ENCODE assay signal across 13 cellular contexts in the genomic region with DNA sequence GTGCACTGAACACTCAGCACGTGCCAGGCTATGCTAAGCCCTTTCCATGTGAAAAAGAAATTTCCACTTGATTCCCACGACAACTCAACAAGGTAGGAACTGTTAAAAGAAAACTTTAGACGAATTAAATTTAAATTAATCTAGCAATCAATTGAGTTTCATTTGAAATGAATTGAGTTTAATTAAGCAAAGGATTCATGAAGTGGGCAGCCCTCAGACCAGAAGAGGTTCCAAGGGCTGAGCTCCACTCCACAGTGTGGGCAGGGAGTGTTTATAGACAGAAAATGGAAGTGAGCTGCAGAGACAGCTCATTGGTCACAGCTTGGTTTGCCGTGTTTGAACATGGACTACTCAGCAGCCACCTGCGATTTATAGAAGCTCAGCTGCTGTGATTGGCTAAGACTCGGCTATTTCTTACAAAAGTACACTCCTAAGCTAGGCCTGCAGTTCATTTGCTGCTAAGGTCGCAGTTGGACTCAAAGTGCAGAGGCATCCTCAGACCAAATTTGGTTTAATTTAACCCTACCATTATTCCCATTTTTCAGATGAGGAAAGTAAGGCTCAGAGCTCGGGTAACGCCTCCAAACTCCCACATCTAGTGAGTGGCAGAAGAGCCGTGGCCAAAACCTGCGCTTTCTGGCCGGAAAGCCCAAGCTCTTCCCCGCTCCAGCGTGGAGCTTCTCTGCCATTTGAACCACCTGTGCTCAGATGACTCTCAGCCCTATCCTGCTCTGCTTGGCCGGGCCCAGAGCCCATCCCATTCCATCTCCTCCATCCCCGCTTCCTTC. TPM values are rescaled to one million over a fixed set of nuclear protein-coding genes. Genes with fewer than 3 reads are reported as not detected.
A peak's percentile ranks its signal among the peaks of the same experiment; 100 is the strongest.
DNase-seq lines count a peak whose midpoint lies in the region; ATAC-seq, FAIRE-seq and TF ChIP-seq lines count a peak whose summit lies in the region.
"Had no signal": no experiment of that assay in that cellular context is flagged by ENCODE, and none has a peak within 500 bp of the region (broad histone marks: within the 10 kb centered on the region; RNA-seq: fewer than 3 reads in every experiment).

No MANE protein-coding gene starts in this region.

- H3K9me2 ChIP-seq in Loucy (replicated peaks; ENCODE audit: low read depth, low read length) = no peaks in the 10 kb centered on the region

- dilution Hi-C loops in mammary epithelial cell (cut with HindIII; ENCODE audit: low sequenced_read_pairs) = loop anchor here (5.0 kb wide), 1 partner anchor 102 kb away; no protein-coding TSS in a partner anchor

- 90% methylated on average over 16 of the region's 16 CpGs for WGBS in A549 (ENCODE audit: missing lambda C conversion rate)
- WGBS in mammary epithelial cell (ENCODE audit: low coverage, missing lambda C conversion rate) = 96% methylated on average over 15 of the region's 16 CpGs

- H4K20me1 ChIP-seq in Loucy (ENCODE audit: insufficient read depth, low read length, poor library complexity, severe bottlenecking) (no peaks in the 10 kb centered on the region), mammary epithelial cell (ENCODE audit: insufficient read depth, low read length) (no peaks in the 10 kb centered on the region)

- TF ChIP-seq POLR2A in A549 (IDR thresholded peaks at IDR 0.05; ENCODE audit: low read length) = no peak

- peak overlapping the region; percentile 92 to 96 for H3K27ac ChIP-seq in A549
- peak overlapping the region; percentile 100 for H3K27ac ChIP-seq in mammary epithelial cell (ENCODE audit: insufficient read depth, low read depth, low read length)
- H3K27ac ChIP-seq in muscle layer of duodenum (ENCODE audit: low read length) = peak overlapping the region; percentile 95

- H3K4me1 Mint-ChIP-seq in activated CD8-positive, alpha-beta T cell treated with anti-CD3 and anti-CD28 coated beads for 36 hours (ENCODE audit: low read depth) = peaks cover 31% of the 10 kb centered on the region

- DNase-seq in A549 (ENCODE audit: low read depth in 1 of 2, low spot score in 1 of 2) = no peak
- no peak for DNase-seq in mammary epithelial cell
- DNase-seq in activated CD8-positive, alpha-beta T cell treated with anti-CD3 and anti-CD28 coated beads for 36 hours = no peak
- DNase-seq in DMS79 (lab: John Stamatoyannopoulos, UW) = no peak
- no peak for DNase-seq in hypothalamus (lab: John Stamatoyannopoulos, UW)
- no peak for DNase-seq in GOT3 (lab: John Stamatoyannopoulos, UW)
- DNase-seq: BE2C, midbrain had no signal

- H3K9ac ChIP-seq in Loucy (ENCODE audit: low read depth, low read length, poor library complexity, severe bottlenecking) (peak overlapping the region; percentile 40), mammary epithelial cell (ENCODE audit: insufficient read depth, low read length) (peak overlapping the region; percentile 66)

- H2AFZ ChIP-seq in Loucy (ENCODE audit: low read length) = peak overlapping the region; percentile 35; the same call in 1 of the 2 replicates
- H2AFZ ChIP-seq in mammary epithelial cell (ENCODE audit: low read depth, low read length) = no peak overlapping the region

- no peaks in the 10 kb centered on the region; the same call in 2 of the 3 replicates for H3K9me3 ChIP-seq in A549
- H3K9me3 ChIP-seq in Loucy (ENCODE audit: insufficient read depth, low read depth, low read length) = no peaks in the 10 kb centered on the region
- H3K9me3 ChIP-seq in mammary epithelial cell (replicated peaks; ENCODE audit: insufficient read depth, low read length) = no peaks in the 10 kb centered on the region
- H3K9me3 ChIP-seq in muscle layer of duodenum (ENCODE audit: control insufficient read depth in 1 of 2, low read length in 2 of 2) = no peaks in the 10 kb centered on the region
- H3K9me3 ChIP-seq: BE2C, pancreas had no signal

- H3K4me3 ChIP-seq in A549 = no peak overlapping the region
- H3K4me3 ChIP-seq in Loucy (ENCODE audit: low read length, poor library complexity, severe bottlenecking) = no peak overlapping the region
- no peak overlapping the region for H3K4me3 ChIP-seq in mammary epithelial cell (replicated peaks in 1 of 3; ENCODE audit: insufficient read depth in 1 of 3, low read depth in 2 of 3, low read length in 3 of 3)
- no peak overlapping the region for H3K4me3 ChIP-seq in muscle layer of duodenum (ENCODE audit: low read depth in 1 of 2, low read length in 2 of 2)
- H3K4me3 ChIP-seq: pancreas had no signal

- peak overlapping the region; percentile 87 for H3K4me2 ChIP-seq in A549
- H3K4me2 ChIP-seq in Loucy (ENCODE audit: low read depth, low read length, poor library complexity, severe bottlenecking) = peak overlapping the region; percentile 45
- no peak overlapping the region for H3K4me2 ChIP-seq in mammary epithelial cell (ENCODE audit: insufficient read depth, low read depth, low read length)

- no peaks in the 10 kb centered on the region for H3K27me3 ChIP-seq in Loucy (ENCODE audit: insufficient read depth, low read length, poor library complexity, severe bottlenecking)
- no peaks in the 10 kb centered on the region for H3K27me3 ChIP-seq in mammary epithelial cell (ENCODE audit: insufficient read depth, low read length)
- no peaks in the 10 kb centered on the region for H3K27me3 ChIP-seq in muscle layer of duodenum (ENCODE audit: low read depth, low read length)
- H3K27me3 ChIP-seq: BE2C, pancreas had no signal

- BruUV-seq in mammary epithelial cell (replicated peaks; lab: Mats Ljungman, UMichigan) = no TSS peak

- POLR2A ChIA-PET in A549 (lab: Yijun Ruan, JAX) = interaction anchor here (0.8 to 4.3 kb wide), 4 partner anchors 46 to 340 kb away, joined by 3 to 43 read pairs (median 3); a partner anchor contains a TSS
- POLR2A ChIA-PET in activated CD8-positive, alpha-beta T cell treated with anti-CD3 and anti-CD28 coated beads for 36 hours (lab: Charles Lee) = interaction anchor here (0.9 to 1.2 kb wide), 3 partner anchors 13 to 1765 kb away, joined by 3 to 4 read pairs (median 3); a partner anchor contains a TSS

- no peak for FAIRE-seq in A549 (lab: Jason Lieb, UNC)
- FAIRE-seq: GM12891 had no signal

- CTCF ChIA-PET in A549 (lab: Yijun Ruan, JAX) (interaction anchor here (0.9 to 6.4 kb wide), 9 partner anchors 9 to 735 kb away, joined by 3 to 77 read pairs (median 4); no protein-coding TSS in a partner anchor), mammary epithelial cell (lab: Charles Lee; ENCODE audit: low non-redundant PET) (no interaction called here)
- CTCF ChIA-PET in activated CD8-positive, alpha-beta T cell treated with anti-CD3 and anti-CD28 coated beads for 36 hours (lab: Charles Lee) = interaction anchor here (0.9 to 2.9 kb wide), 5 partner anchors 14 to 735 kb away, joined by 3 to 18 read pairs (median 4); no protein-coding TSS in a partner anchor

- H3K4me1 ChIP-seq in A549 = peaks cover 76% of the 10 kb centered on the region
- H3K4me1 ChIP-seq in Loucy (ENCODE audit: insufficient read depth, low read length, poor library complexity, severe bottlenecking) = peaks cover 55% of the 10 kb centered on the region
- peaks cover 96% of the 10 kb centered on the region for H3K4me1 ChIP-seq in mammary epithelial cell (ENCODE audit: insufficient read depth, low read length)
- H3K4me1 ChIP-seq in muscle layer of duodenum (ENCODE audit: control insufficient read depth in 1 of 2, insufficient read depth in 2 of 2, low read length in 2 of 2) = peaks cover 13 to 23% of the 10 kb centered on the region in 2 donors
- H3K4me1 ChIP-seq: BE2C had no signal

- no peaks in the 10 kb centered on the region for H3K27me3 Mint-ChIP-seq in activated CD8-positive, alpha-beta T cell treated with anti-CD3 and anti-CD28 coated beads for 36 hours

- H3K36me3 Mint-ChIP-seq in activated CD8-positive, alpha-beta T cell treated with anti-CD3 and anti-CD28 coated beads for 36 hours (ENCODE audit: low read depth) = no peaks in the 10 kb centered on the region
- H3K36me3 Mint-ChIP-seq: activated naive CD4-positive, alpha-beta T cell treated with anti-CD3 and anti-CD28 coated beads, Interleukin-2, amount 10 ng/mL, durations not matched to agents 7 days and 5 days had no signal

- ATAC-seq in A549 = no peak
- ATAC-seq in activated CD8-positive, alpha-beta T cell treated with anti-CD3 and anti-CD28 coated beads for 36 hours = no peak

- H3K36me3 ChIP-seq in Loucy (ENCODE audit: insufficient read depth, low read length) (no peaks in the 10 kb centered on the region), mammary epithelial cell (ENCODE audit: insufficient read depth, low read length) (no peaks in the 10 kb centered on the region), muscle layer of duodenum (ENCODE audit: control insufficient read depth in 1 of 2, insufficient read depth in 2 of 2, low read length in 2 of 2) (no peaks in the 10 kb centered on the region)
- H3K36me3 ChIP-seq: BE2C, pancreas had no signal

- TF ChIP-seq RAD21 in A549 (conservative IDR thresholded peaks at IDR 0.05 in 1 of 2, IDR thresholded peaks at IDR 0.05 in 1 of 2) = no peak

- no peaks in the 10 kb centered on the region for H3K9me3 Mint-ChIP-seq in activated CD8-positive, alpha-beta T cell treated with anti-CD3 and anti-CD28 coated beads for 36 hours
- H3K9me3 Mint-ChIP-seq: activated naive CD4-positive, alpha-beta T cell treated with anti-CD3 and anti-CD28 coated beads, Interleukin-2, amount 10 ng/mL, durations not matched to agents 7 days and 5 days had no signal

- no peak for TF ChIP-seq CTCF in A549 (IDR thresholded peaks at IDR 0.05)
- no peak for TF ChIP-seq CTCF in Loucy (conservative IDR thresholded peaks at IDR 0.05; ENCODE audit: low read length)
- TF ChIP-seq CTCF in mammary epithelial cell (conservative IDR thresholded peaks at IDR 0.05 in 1 of 2, IDR thresholded peaks at IDR 0.05 in 1 of 2; ENCODE audit: extremely low read depth in 1 of 2, insufficient read depth in 1 of 2, low read depth in 1 of 2, low read length in 2 of 2) = no peak
- no peak for TF ChIP-seq CTCF in activated CD8-positive, alpha-beta T cell treated with anti-CD3 and anti-CD28 coated beads for 36 hours (IDR thresholded peaks at IDR 0.05)

- no peak overlapping the region for H3K27ac Mint-ChIP-seq in activated CD8-positive, alpha-beta T cell treated with anti-CD3 and anti-CD28 coated beads for 36 hours
- H3K27ac Mint-ChIP-seq: activated naive CD4-positive, alpha-beta T cell treated with anti-CD3 and anti-CD28 coated beads, Interleukin-2, amount 10 ng/mL, durations not matched to agents 7 days and 5 days had no signal

- H3K79me2 ChIP-seq in Loucy (ENCODE audit: insufficient read depth, low read length) = no peaks in the 10 kb centered on the region
- no peaks in the 10 kb centered on the region for H3K79me2 ChIP-seq in mammary epithelial cell (ENCODE audit: insufficient read depth, low read length)

- H3F3A ChIP-seq in Loucy (ENCODE audit: low read depth) = no peaks in the 10 kb centered on the region

- intact Hi-C loops in mammary epithelial cell (cut with micrococcal nuclease) = loop anchor here (2.0 kb wide), 1 partner anchor 15 kb away; no protein-coding TSS in a partner anchor
- intact Hi-C loops in activated CD8-positive, alpha-beta T cell treated with anti-CD3 and anti-CD28 coated beads for 36 hours (cut with micrococcal nuclease) = loop anchor here (5.0 kb wide), 1 partner anchor 102 kb away; no protein-coding TSS in a partner anchor

- in situ Hi-C loops in mammary epithelial cell (cut with MboI; ENCODE audit: low sequenced_read_pairs in 2 of 2) = loop anchor here in 1 of 2 donors (5.0 kb wide), 1 partner anchor 63 kb away; no protein-coding TSS in a partner anchor

- no peak overlapping the region for H3K4me3 Mint-ChIP-seq in activated CD8-positive, alpha-beta T cell treated with anti-CD3 and anti-CD28 coated beads for 36 hours
- H3K4me3 Mint-ChIP-seq: activated naive CD4-positive, alpha-beta T cell treated with anti-CD3 and anti-CD28 coated beads, Interleukin-2, amount 10 ng/mL, durations not matched to agents 7 days and 5 days had no signal

- TF ChIP-seq EP300 in A549 (IDR thresholded peaks at IDR 0.05) = no peak

RNA-seq across cellular contexts. Expression of a gene that starts 24.9 kb away (rescaled TPM):
- polyA plus RNA-seq in A549 (2011; rRNA removed) (not detected in 2 replicates), A549 (2017; fragmentation: RNase III; extraction: RNeasy Plus Mini Kit Qiagen cat#74134 plus additional on column Dnase treatment) (not detected in 3 replicates), mammary epithelial cell (42.3 TPM)
- 0.01 TPM in 1 of 2 replicates, not detected in the other for polyA plus RNA-seq in A549 (2012; cell fraction: cytosol; rRNA removed)
- polyA plus RNA-seq in A549 (2012; cell fraction: nucleus; rRNA removed) = not detected in 2 replicates
- not detected in 2 replicates for polyA minus RNA-seq in A549 (2011; rRNA and poly(A)+ RNA removed)
- total RNA-seq in mammary epithelial cell = 100 to 1,000 TPM; 173 to 704 TPM
- 6.0 TPM for polyA minus RNA-seq in mammary epithelial cell
- not detected for total RNA-seq in activated CD8-positive, alpha-beta T cell treated with anti-CD3 and anti-CD28 coated beads for 36 hours
- total RNA-seq: pancreas had no signal

RNA-seq across cellular contexts. Expression of a gene that starts 50.3 kb away (rescaled TPM):
- not detected in 2 replicates for polyA plus RNA-seq in A549 (2011; rRNA removed)
- polyA plus RNA-seq in A549 (2012; cell fraction: cytosol; rRNA removed) = not detected in 2 replicates
- not detected in 2 replicates for polyA plus RNA-seq in A549 (2012; cell fraction: nucleus; rRNA removed)
- polyA plus RNA-seq in A549 (2017; fragmentation: RNase III; extraction: RNeasy Plus Mini Kit Qiagen cat#74134 plus additional on column Dnase treatment) = not detected in 3 replicates
- polyA minus RNA-seq in A549 (2011; rRNA and poly(A)+ RNA removed) = not detected in 2 replicates
- total RNA-seq in mammary epithelial cell = not detected
- polyA plus RNA-seq in mammary epithelial cell = 0.32 TPM
- not detected for polyA minus RNA-seq in mammary epithelial cell
- total RNA-seq in activated CD8-positive, alpha-beta T cell treated with anti-CD3 and anti-CD28 coated beads for 36 hours = not detected
- total RNA-seq: pancreas had no signal
- polyA plus RNA-seq: pancreas had no signal

Comparison
In these comparisons a context has a peak if more than half of its experiments do, and no peak if none do; other contexts are left out.
1. RNA of a gene that starts 24.9 kb away (total RNA-seq): 173 to 704 TPM in mammary epithelial cell; not detected in activated CD8-positive, alpha-beta T cell treated with anti-CD3 and anti-CD28 coated beads for 36 hours; every median in the first group is over 100 times any median in the second.
2. Peak in every context shown above with its lines, with median percentiles within 50 percentile points of each other: H3K27ac ChIP-seq.